Comparison of ENCODE assay signal across 11 cellular contexts in genomic region chr18:46278481-46279465, GRCh38.
DNase-seq lines count a peak whose midpoint lies in the region; ATAC-seq lines count a peak whose summit lies in the region.
"Had no signal": no experiment of that assay in that cellular context is flagged by ENCODE, and none has a peak within 500 bp of the region (broad histone marks: within the 10 kb centered on the region; RNA-seq: fewer than 3 reads in every experiment).

No MANE protein-coding gene starts in this region.

- H3K9me3 ChIP-seq in adipocyte (ENCODE audit: control insufficient read depth, low read length): no peaks in the 10 kb centered on the region
- H3K9me3 ChIP-seq: SJSA1 had no signal

- peak; percentile 59 for DNase-seq in ACHN
- peak; percentile 68 for DNase-seq in HCEC 1CT
- DNase-seq in adipocyte (ENCODE audit: low read depth): peak; percentile 48
- DNase-seq in glomerular visceral epithelial cell (ENCODE audit: extremely low spot score): peak; percentile 78
- no peak for DNase-seq in NCI-H446 treated with DMSO at 0.1 percent for 48 hours (lab: John Stamatoyannopoulos, UW)
- DNase-seq in SW480 (ENCODE audit: low spot score): no peak
- DNase-seq in COLO668 (lab: John Stamatoyannopoulos, UW; ENCODE audit: unreplicated experiment): no peak
- DNase-seq: central memory CD4-positive, alpha-beta T cell; stimulated activated naive CD4-positive, alpha-beta T cell had no signal

- in situ Hi-C loops in ACHN (cut with HindIII; ENCODE audit: low pct_ligation_motif_present, low pct_unique_long_range_greater_than_20kb, low sequenced_read_pairs): no loop called here

- H3K4me1 ChIP-seq in adipocyte (ENCODE audit: control insufficient read depth, insufficient read depth, low read length): peaks cover 12% of the 10 kb centered on the region

- no peak for ATAC-seq in HG03432 (IDR thresholded peaks at IDR 0.05; ENCODE audit: unreplicated experiment)

- no peak overlapping the region for H3K4me3 ChIP-seq in adipocyte (ENCODE audit: low read length)
- H3K4me3 ChIP-seq: SJSA1 had no signal

- H3K9ac ChIP-seq in adipocyte (ENCODE audit: low read length): no peak overlapping the region

- H3K36me3 ChIP-seq in adipocyte (ENCODE audit: control insufficient read depth, insufficient read depth, low read length, severe bottlenecking): no peaks in the 10 kb centered on the region
- H3K36me3 ChIP-seq: SJSA1 had no signal

- no peaks in the 10 kb centered on the region for H3K27me3 ChIP-seq in adipocyte (replicated peaks; ENCODE audit: control insufficient read depth, insufficient read depth, low read length)
- H3K27me3 ChIP-seq: SJSA1 had no signal

Comparison
In these comparisons a context has a peak if more than half of its experiments do, and no peak if none do; other contexts are left out.
1. DNase-seq: peak in ACHN (single experiment), HCEC 1CT (single experiment), adipocyte (single experiment) and glomerular visceral epithelial cell (single experiment); none in NCI-H446 treated with DMSO at 0.1 percent for 48 hours (single experiment), SW480 (single experiment) and COLO668 (single experiment).